In genomic region chr4:6732441-6733357, GRCh38 we compare ENCODE assay signal across 8 cellular contexts. TPM values are rescaled to one million over a fixed set of nuclear protein-coding genes. Genes with fewer than 3 reads are reported as not detected.
DNase-seq lines count a peak whose midpoint lies in the region; ATAC-seq, FAIRE-seq and TF ChIP-seq lines count a peak whose summit lies in the region.
"Had no signal": no experiment of that assay in that cellular context is flagged by ENCODE, and none has a peak within 500 bp of the region (broad histone marks: within the 10 kb centered on the region; RNA-seq: fewer than 3 reads in every experiment).

No MANE protein-coding gene starts in this region.

- H3K27ac ChIP-seq in HepG2 (ENCODE audit: extremely low read length, insufficient read depth, low read length) (peak overlapping the region; percentile 96), upper lobe of right lung (peak overlapping the region; percentile 68)

- H3K9me3 ChIP-seq in HepG2 (ENCODE audit: low read length) (no peaks in the 10 kb centered on the region), upper lobe of right lung (no peaks in the 10 kb centered on the region)

- CTCF ChIA-PET in HepG2 (lab: Yijun Ruan, JAX; ENCODE audit: low intra/inter-chr PET ratio, low total read pairs): no interaction called here

- H3K27me3 ChIP-seq in HepG2 (ENCODE audit: control insufficient read depth in 1 of 2, insufficient read depth in 2 of 2, low read length in 2 of 2) (no peaks in the 10 kb centered on the region), upper lobe of right lung (no peaks in the 10 kb centered on the region)

- peak in 1 of 2 experiments; percentile 73; a peak in 2 of 4 replicates for TF ChIP-seq POLR2A in HepG2 (IDR thresholded peaks at IDR 0.05; ENCODE audit: insufficient read depth in 1 of 2, low read depth in 2 of 2, low read length in 2 of 2)

- intact Hi-C loops in HepG2 (cut with micrococcal nuclease; ENCODE audit: unreplicated experiment) (loop anchor here (2.0 to 5.0 kb wide), 2 partner anchors 20 to 50 kb away; partner anchors contain the start of gene KIAA0232), upper lobe of right lung (cut with DNase I) (no loop called here)

- peak overlapping the region; percentile 75 for H3K4me2 ChIP-seq in HepG2 (ENCODE audit: low read depth, low read length)

- H3K27ac Mint-ChIP-seq in stimulated activated naive B cell treated with anti-CD40 and anti-IgM and Interleukin-4, amounts not matched to agents 10 μg/mL and 1 μg/mL and 100 μg/mL, for 72 hours: no peak overlapping the region
- H3K27ac Mint-ChIP-seq: activated T-cell treated with anti-CD3 and anti-CD28 coated beads, Interleukin-2, amount 50 U/mL, for 72 hours had no signal

- DNase-seq in cardiac fibroblast (ENCODE audit: low read depth in 2 of 2) (peak; percentile 91 to 93), HepG2 (ENCODE audit: low spot score) (peak; percentile 77), upper lobe of right lung (peak; percentile 86)
- DNase-seq in stimulated activated naive B cell treated with anti-CD40 and anti-IgM and Interleukin-4, amounts not matched to agents 10 μg/mL and 1 μg/mL and 100 μg/mL, for 72 hours: no peak
- DNase-seq: activated T-cell treated with anti-CD3 and anti-CD28 coated beads, Interleukin-2, amount 50 U/mL, for 72 hours had no signal

- no peak for FAIRE-seq in HepG2 (lab: Jason Lieb, UNC)

- H3K36me3 Mint-ChIP-seq in stimulated activated naive B cell treated with anti-CD40 and anti-IgM and Interleukin-4, amounts not matched to agents 10 μg/mL and 1 μg/mL and 100 μg/mL, for 72 hours: no peaks in the 10 kb centered on the region

- H3K4me1 Mint-ChIP-seq in stimulated activated naive B cell treated with anti-CD40 and anti-IgM and Interleukin-4, amounts not matched to agents 10 μg/mL and 1 μg/mL and 100 μg/mL, for 72 hours: no peaks in the 10 kb centered on the region

- peak; percentile 32; the same call in 1 of the 2 replicates for TF ChIP-seq EP300 in Ishikawa (IDR thresholded peaks at IDR 0.05; ENCODE audit: borderline replicate concordance)
- peak in 1 of 2 experiments; percentile 70; a peak in 2 of 4 replicates for TF ChIP-seq EP300 in HepG2 (IDR thresholded peaks at IDR 0.05; ENCODE audit: low read depth in 2 of 2, low read length in 2 of 2)
- TF ChIP-seq EP300 in HepG2 (CRISPR knock-in tag; IDR thresholded peaks at IDR 0.05; ENCODE audit: borderline replicate concordance): peak; percentile 79

- TF ChIP-seq RAD21 in Ishikawa (IDR thresholded peaks at IDR 0.05; ENCODE audit: low read depth) (no peak; the same call in 1 of the 2 replicates), HepG2 (CRISPR knock-in tag; IDR thresholded peaks at IDR 0.05) (peak; percentile 30; the same call in 1 of the 2 replicates)

- peaks cover 74% of the 10 kb centered on the region for H3K4me1 ChIP-seq in HepG2 (ENCODE audit: insufficient read depth, low read length)
- peaks cover 11% of the 10 kb centered on the region for H3K4me1 ChIP-seq in upper lobe of right lung

- H3K36me3 ChIP-seq in HepG2 (replicated peaks in 1 of 2; ENCODE audit: control insufficient read depth in 1 of 2, insufficient read depth in 2 of 2, low read length in 2 of 2): no peaks in the 10 kb centered on the region
- H3K36me3 ChIP-seq in upper lobe of right lung: no peaks in the 10 kb centered on the region

- H4K20me1 ChIP-seq in HepG2 (ENCODE audit: insufficient read depth, low read length): no peaks in the 10 kb centered on the region

- in situ Hi-C loops in HepG2 (cut with HindIII; ENCODE audit: extremely low pct_ligation_motif_present, low pct_unique_long_range_greater_than_20kb): no loop called here

- no peaks in the 10 kb centered on the region for H3K79me2 ChIP-seq in HepG2 (ENCODE audit: insufficient read depth, low read length)

- POLR2A ChIA-PET in HepG2 (lab: Yijun Ruan, JAX): interaction anchor here (0.6 to 4.1 kb wide), 18 partner anchors 8 to 161 kb away, joined by 3 to 68 read pairs (median 4); partner anchors contain the start of gene BLOC1S4

- H3K27me3 Mint-ChIP-seq in stimulated activated naive B cell treated with anti-CD40 and anti-IgM and Interleukin-4, amounts not matched to agents 10 μg/mL and 1 μg/mL and 100 μg/mL, for 72 hours: peaks cover 19 to 21% of the 10 kb centered on the region in 2 donors

- H3K4me3 ChIP-seq in cardiac fibroblast (replicated peaks in 1 of 2; ENCODE audit: low read depth in 2 of 2, low read length in 2 of 2): no peak overlapping the region
- peak overlapping the region; percentile 9 to 61 (median 39); a peak in 5 of 6 replicates for H3K4me3 ChIP-seq in HepG2 (replicated peaks in 1 of 3; ENCODE audit: insufficient read depth in 1 of 3, low read depth in 2 of 3, low read length in 3 of 3)
- H3K4me3 ChIP-seq in upper lobe of right lung: no peak overlapping the region

- WGBS in HepG2 (ENCODE audit: low lambda C conversion rate): 64% methylated on average over 6 of the region's 21 CpGs

- ATAC-seq in HepG2 (peak; percentile 86), upper lobe of right lung (peak; percentile 91), GM21619 (IDR thresholded peaks at IDR 0.05; ENCODE audit: unreplicated experiment) (no peak), GM19467 (IDR thresholded peaks at IDR 0.05; ENCODE audit: unreplicated experiment) (no peak)
- no peak for ATAC-seq in stimulated activated naive B cell treated with anti-CD40 and anti-IgM and Interleukin-4, amounts not matched to agents 10 μg/mL and 1 μg/mL and 100 μg/mL, for 72 hours (replicated peaks)
- ATAC-seq: activated T-cell treated with anti-CD3 and anti-CD28 coated beads, Interleukin-2, amount 50 U/mL, for 72 hours had no signal

- no peak overlapping the region for H2AFZ ChIP-seq in HepG2 (ENCODE audit: low read length)

- no peak for TF ChIP-seq CTCF in cardiac fibroblast (IDR thresholded peaks at IDR 0.05; ENCODE audit: low read depth, low read length)
- TF ChIP-seq CTCF in HepG2 (CRISPR knock-in tag; IDR thresholded peaks at IDR 0.05): no peak
- no peak for TF ChIP-seq CTCF in upper lobe of right lung (IDR thresholded peaks at IDR 0.05)

- BruUV-seq in HepG2 (replicated peaks; lab: Mats Ljungman, UMichigan): TSS peak; percentile 98

- H3K9ac ChIP-seq in HepG2 (ENCODE audit: insufficient read depth, low read depth, low read length): peak overlapping the region; percentile 75

- no peaks in the 10 kb centered on the region for H3K9me3 Mint-ChIP-seq in stimulated activated naive B cell treated with anti-CD40 and anti-IgM and Interleukin-4, amounts not matched to agents 10 μg/mL and 1 μg/mL and 100 μg/mL, for 72 hours
- H3K9me3 Mint-ChIP-seq: activated T-cell treated with anti-CD3 and anti-CD28 coated beads, Interleukin-2, amount 50 U/mL, for 72 hours had no signal

- no peak overlapping the region for H3K4me3 Mint-ChIP-seq in stimulated activated naive B cell treated with anti-CD40 and anti-IgM and Interleukin-4, amounts not matched to agents 10 μg/mL and 1 μg/mL and 100 μg/mL, for 72 hours
- H3K4me3 Mint-ChIP-seq: activated T-cell treated with anti-CD3 and anti-CD28 coated beads, Interleukin-2, amount 50 U/mL, for 72 hours had no signal

RNA-seq across cellular contexts. Expression of gene BLOC1S4, which starts 16.7 kb away (rescaled TPM):
- total RNA-seq in HepG2 (2016; rRNA removed; fragmentation: Illumina TruSeq; extraction: Trizol) (18.7 and 20.9 TPM in 2 replicates), upper lobe of right lung (10.7 TPM)
- total RNA-seq in HepG2 (2016; cell fraction: cytosol; rRNA removed; fragmentation: Illumina TruSeq; extraction: Trizol; ENCODE audit: low read depth): 4.7 and 6.1 TPM in 2 replicates
- 19.1 and 20.1 TPM in 2 replicates for total RNA-seq in HepG2 (2016; cell fraction: insoluble cytoplasmic fraction; rRNA removed; fragmentation: Illumina TruSeq; extraction: Trizol)
- total RNA-seq in HepG2 (2016; cell fraction: membrane; rRNA removed; fragmentation: Illumina TruSeq; extraction: Trizol): 11.7 and 12.0 TPM in 2 replicates
- 7.6 and 7.9 TPM in 2 replicates for total RNA-seq in HepG2 (2016; cell fraction: nucleus; rRNA removed; fragmentation: Illumina TruSeq; extraction: Trizol)
- polyA plus RNA-seq in HepG2 (2011; rRNA removed): 15.5 and 17.6 TPM in 2 replicates
- polyA plus RNA-seq in HepG2 (2011; cell fraction: cytosol; rRNA removed): 19.4 and 26.2 TPM in 2 replicates
- polyA plus RNA-seq in HepG2 (2011; cell fraction: nucleus; rRNA removed): 9.3 and 10.5 TPM in 2 replicates
- 10.5 and 11.1 TPM in 2 replicates for polyA plus RNA-seq in HepG2 (2012)
- polyA plus RNA-seq in HepG2 (2016; cell fraction: cytosol; fragmentation: Illumina TruSeq; extraction: Trizol; ENCODE audit: low read depth): 3.6 and 4.1 TPM in 2 replicates
- 22.2 and 23.4 TPM in 2 replicates for polyA plus RNA-seq in HepG2 (2016; cell fraction: insoluble cytoplasmic fraction; fragmentation: Illumina TruSeq; extraction: Trizol; ENCODE audit: low read depth)
- polyA plus RNA-seq in HepG2 (2016; cell fraction: membrane; fragmentation: Illumina TruSeq; extraction: Trizol; ENCODE audit: low read depth): 7.5 and 8.0 TPM in 2 replicates
- polyA plus RNA-seq in HepG2 (2016; cell fraction: nucleus; fragmentation: Illumina TruSeq; extraction: Trizol; ENCODE audit: insufficient read depth, low read depth): 10.3 and 14.0 TPM in 2 replicates
- polyA minus RNA-seq in HepG2 (2011; rRNA and poly(A)+ RNA removed; ENCODE audit: low replicate concordance): 5.1 and 16.2 TPM in 2 replicates
- polyA minus RNA-seq in HepG2 (2011; cell fraction: cytosol; rRNA and poly(A)+ RNA removed): 9.3 and 9.9 TPM in 2 replicates
- polyA minus RNA-seq in HepG2 (2011; cell fraction: nucleus; rRNA and poly(A)+ RNA removed): 5.5 and 7.0 TPM in 2 replicates

RNA-seq across cellular contexts. Expression of gene MRFAP1L1, which starts 23.0 kb away (rescaled TPM):
- total RNA-seq in HepG2 (2016; rRNA removed; fragmentation: Illumina TruSeq; extraction: Trizol): 76.6 and 124 TPM in 2 replicates
- 12.0 and 14.9 TPM in 2 replicates for total RNA-seq in HepG2 (2016; cell fraction: cytosol; rRNA removed; fragmentation: Illumina TruSeq; extraction: Trizol; ENCODE audit: low read depth)
- 82.6 and 130 TPM in 2 replicates for total RNA-seq in HepG2 (2016; cell fraction: insoluble cytoplasmic fraction; rRNA removed; fragmentation: Illumina TruSeq; extraction: Trizol)
- 36.1 and 39.2 TPM in 2 replicates for total RNA-seq in HepG2 (2016; cell fraction: membrane; rRNA removed; fragmentation: Illumina TruSeq; extraction: Trizol)
- total RNA-seq in HepG2 (2016; cell fraction: nucleus; rRNA removed; fragmentation: Illumina TruSeq; extraction: Trizol): 35.4 and 41.2 TPM in 2 replicates
- polyA plus RNA-seq in HepG2 (2011; rRNA removed): 39.9 and 44.8 TPM in 2 replicates
- polyA plus RNA-seq in HepG2 (2011; cell fraction: cytosol; rRNA removed): 29.0 and 43.5 TPM in 2 replicates
- 12.5 and 20.0 TPM in 2 replicates for polyA plus RNA-seq in HepG2 (2011; cell fraction: nucleus; rRNA removed)
- 55.6 and 62.7 TPM in 2 replicates for polyA plus RNA-seq in HepG2 (2012)
- 6.5 and 6.6 TPM in 2 replicates for polyA plus RNA-seq in HepG2 (2016; cell fraction: cytosol; fragmentation: Illumina TruSeq; extraction: Trizol; ENCODE audit: low read depth)
- polyA plus RNA-seq in HepG2 (2016; cell fraction: insoluble cytoplasmic fraction; fragmentation: Illumina TruSeq; extraction: Trizol; ENCODE audit: low read depth): 143 and 162 TPM in 2 replicates
- polyA plus RNA-seq in HepG2 (2016; cell fraction: membrane; fragmentation: Illumina TruSeq; extraction: Trizol; ENCODE audit: low read depth): 21.2 and 21.7 TPM in 2 replicates
- 60.2 and 60.7 TPM in 2 replicates for polyA plus RNA-seq in HepG2 (2016; cell fraction: nucleus; fragmentation: Illumina TruSeq; extraction: Trizol; ENCODE audit: insufficient read depth, low read depth)
- 10.4 and 12.8 TPM in 2 replicates for polyA minus RNA-seq in HepG2 (2011; rRNA and poly(A)+ RNA removed; ENCODE audit: low replicate concordance)
- polyA minus RNA-seq in HepG2 (2011; cell fraction: cytosol; rRNA and poly(A)+ RNA removed): 13.6 and 15.5 TPM in 2 replicates
- 16.1 and 16.2 TPM in 2 replicates for polyA minus RNA-seq in HepG2 (2011; cell fraction: nucleus; rRNA and poly(A)+ RNA removed)
- total RNA-seq in upper lobe of right lung: 46.6 TPM

RNA-seq across cellular contexts. Expression of gene S100P, which starts 39.0 kb away (rescaled TPM):
- 278 and 348 TPM in 2 replicates for total RNA-seq in HepG2 (2016; rRNA removed; fragmentation: Illumina TruSeq; extraction: Trizol)
- total RNA-seq in HepG2 (2016; cell fraction: cytosol; rRNA removed; fragmentation: Illumina TruSeq; extraction: Trizol; ENCODE audit: low read depth): 36.9 and 39.1 TPM in 2 replicates
- total RNA-seq in HepG2 (2016; cell fraction: insoluble cytoplasmic fraction; rRNA removed; fragmentation: Illumina TruSeq; extraction: Trizol): 251 and 366 TPM in 2 replicates
- total RNA-seq in HepG2 (2016; cell fraction: membrane; rRNA removed; fragmentation: Illumina TruSeq; extraction: Trizol): 71.8 and 83.2 TPM in 2 replicates
- 84.8 and 90.9 TPM in 2 replicates for total RNA-seq in HepG2 (2016; cell fraction: nucleus; rRNA removed; fragmentation: Illumina TruSeq; extraction: Trizol)
- polyA plus RNA-seq in HepG2 (2011; rRNA removed): 1,649 and 1,898 TPM in 2 replicates
- 422 and 472 TPM in 2 replicates for polyA plus RNA-seq in HepG2 (2011; cell fraction: cytosol; rRNA removed)
- 82.9 and 122 TPM in 2 replicates for polyA plus RNA-seq in HepG2 (2011; cell fraction: nucleus; rRNA removed)
- polyA plus RNA-seq in HepG2 (2012): 700 and 2,334 TPM in 2 replicates
- polyA plus RNA-seq in HepG2 (2016; cell fraction: cytosol; fragmentation: Illumina TruSeq; extraction: Trizol; ENCODE audit: low read depth): 30.5 and 35.0 TPM in 2 replicates
- 150 and 168 TPM in 2 replicates for polyA plus RNA-seq in HepG2 (2016; cell fraction: insoluble cytoplasmic fraction; fragmentation: Illumina TruSeq; extraction: Trizol; ENCODE audit: low read depth)
- polyA plus RNA-seq in HepG2 (2016; cell fraction: membrane; fragmentation: Illumina TruSeq; extraction: Trizol; ENCODE audit: low read depth): 38.8 and 42.8 TPM in 2 replicates
- 79.1 and 81.3 TPM in 2 replicates for polyA plus RNA-seq in HepG2 (2016; cell fraction: nucleus; fragmentation: Illumina TruSeq; extraction: Trizol; ENCODE audit: insufficient read depth, low read depth)
- 151 and 198 TPM in 2 replicates for polyA minus RNA-seq in HepG2 (2011; rRNA and poly(A)+ RNA removed; ENCODE audit: low replicate concordance)
- 87.0 and 146 TPM in 2 replicates for polyA minus RNA-seq in HepG2 (2011; cell fraction: cytosol; rRNA and poly(A)+ RNA removed)
- 37.3 and 51.0 TPM in 2 replicates for polyA minus RNA-seq in HepG2 (2011; cell fraction: nucleus; rRNA and poly(A)+ RNA removed)
- total RNA-seq in upper lobe of right lung: 3.6 TPM

RNA-seq across cellular contexts. Expression of gene KIAA0232, which starts 49.8 kb away (rescaled TPM):
- total RNA-seq in HepG2 (2016; rRNA removed; fragmentation: Illumina TruSeq; extraction: Trizol): 17.1 and 24.1 TPM in 2 replicates
- total RNA-seq in HepG2 (2016; cell fraction: cytosol; rRNA removed; fragmentation: Illumina TruSeq; extraction: Trizol; ENCODE audit: low read depth): 10.8 and 11.4 TPM in 2 replicates
- 17.2 and 22.3 TPM in 2 replicates for total RNA-seq in HepG2 (2016; cell fraction: insoluble cytoplasmic fraction; rRNA removed; fragmentation: Illumina TruSeq; extraction: Trizol)
- total RNA-seq in HepG2 (2016; cell fraction: membrane; rRNA removed; fragmentation: Illumina TruSeq; extraction: Trizol): 11.9 and 12.9 TPM in 2 replicates
- total RNA-seq in HepG2 (2016; cell fraction: nucleus; rRNA removed; fragmentation: Illumina TruSeq; extraction: Trizol): 25.6 and 32.5 TPM in 2 replicates
- polyA plus RNA-seq in HepG2 (2011; rRNA removed): 7.8 and 8.1 TPM in 2 replicates
- polyA plus RNA-seq in HepG2 (2011; cell fraction: cytosol; rRNA removed): 3.8 and 5.9 TPM in 2 replicates
- 9.7 and 12.4 TPM in 2 replicates for polyA plus RNA-seq in HepG2 (2011; cell fraction: nucleus; rRNA removed)
- polyA plus RNA-seq in HepG2 (2012): 10.7 and 10.9 TPM in 2 replicates
- 0.92 and 1.4 TPM in 2 replicates for polyA plus RNA-seq in HepG2 (2016; cell fraction: cytosol; fragmentation: Illumina TruSeq; extraction: Trizol; ENCODE audit: low read depth)
- polyA plus RNA-seq in HepG2 (2016; cell fraction: insoluble cytoplasmic fraction; fragmentation: Illumina TruSeq; extraction: Trizol; ENCODE audit: low read depth): 13.7 and 13.8 TPM in 2 replicates
- 2.4 and 2.8 TPM in 2 replicates for polyA plus RNA-seq in HepG2 (2016; cell fraction: membrane; fragmentation: Illumina TruSeq; extraction: Trizol; ENCODE audit: low read depth)
- 20.4 and 20.5 TPM in 2 replicates for polyA plus RNA-seq in HepG2 (2016; cell fraction: nucleus; fragmentation: Illumina TruSeq; extraction: Trizol; ENCODE audit: insufficient read depth, low read depth)
- polyA minus RNA-seq in HepG2 (2011; rRNA and poly(A)+ RNA removed; ENCODE audit: low replicate concordance): 22.4 and 23.8 TPM in 2 replicates
- polyA minus RNA-seq in HepG2 (2011; cell fraction: cytosol; rRNA and poly(A)+ RNA removed): 6.6 and 9.1 TPM in 2 replicates
- 29.7 and 41.5 TPM in 2 replicates for polyA minus RNA-seq in HepG2 (2011; cell fraction: nucleus; rRNA and poly(A)+ RNA removed)
- 30.9 TPM for total RNA-seq in upper lobe of right lung

Comparison
In these comparisons a context has a peak if more than half of its experiments do, and no peak if none do; other contexts are left out.
1. H3K4me3 ChIP-seq: peak in HepG2 (3 of 3); none in cardiac fibroblast (0 of 2) and upper lobe of right lung (single experiment).
2. ATAC-seq: peak in HepG2 (single experiment) and upper lobe of right lung (single experiment); none in GM21619 (single experiment), stimulated activated naive B cell treated with anti-CD40 and anti-IgM and Interleukin-4, amounts not matched to agents 10 μg/mL and 1 μg/mL and 100 μg/mL, for 72 hours (0 of 2) and GM19467 (single experiment).